In genomic region chr2:23594079-23594494, GRCh38 we compare ENCODE assay signal across 12 cellular contexts.
DNase-seq lines count a peak whose midpoint lies in the region; ATAC-seq and TF ChIP-seq lines count a peak whose summit lies in the region.
"Had no signal": no experiment of that assay in that cellular context is flagged by ENCODE, and none has a peak within 500 bp of the region (broad histone marks: within the 10 kb centered on the region; RNA-seq: fewer than 3 reads in every experiment).

No MANE protein-coding gene starts in this region.

- no TSS peak for BruUV-seq in PC-3 (replicated peaks; lab: Mats Ljungman, UMichigan)

- H3K4me1 ChIP-seq in BE2C = peaks cover 25% of the 10 kb centered on the region
- peaks cover 36% of the 10 kb centered on the region for H3K4me1 ChIP-seq in SJCRH30
- no peaks in the 10 kb centered on the region for H3K4me1 ChIP-seq in PC-3 (ENCODE audit: insufficient read depth, low read length)
- H3K4me1 ChIP-seq: left lung had no signal

- H3F3A ChIP-seq in PC-3 (ENCODE audit: low read length, unreplicated experiment) = no peaks in the 10 kb centered on the region

- DNase-seq in BE2C = no peak
- DNase-seq in NCI-H1092 treated with DMSO at 0.1 percent for 48 hours (lab: John Stamatoyannopoulos, UW) = peak; percentile 83
- peak in 1 of 2 experiments; percentile 45 for DNase-seq in SJCRH30
- no peak for DNase-seq in mesothelial cell of epicardium (ENCODE audit: low spot score in 2 of 2, unreplicated experiment in 2 of 2)
- DNase-seq in activated naive CD4-positive, alpha-beta T cell (lab: John Stamatoyannopoulos, UW) = no peak
- DNase-seq in AG08395 (ENCODE audit: low spot score) = no peak
- no peak for DNase-seq in PC-3
- DNase-seq: activated CD4-positive, alpha-beta T cell treated with anti-CD3 and anti-CD28 coated beads for 48 hours; activated gamma-delta T cell; AML-193; left lung had no signal

- peak overlapping the region; percentile 16 for H3K4me3 Mint-ChIP-seq in mesothelial cell of epicardium

- H3K4me1 Mint-ChIP-seq in mesothelial cell of epicardium = peaks cover 22% of the 10 kb centered on the region

- H3K27me3 ChIP-seq in BE2C (no peaks in the 10 kb centered on the region), SJCRH30 (no peaks in the 10 kb centered on the region), PC-3 (ENCODE audit: low read length) (no peaks in the 10 kb centered on the region)

- intact Hi-C loops in PC-3 (cut with micrococcal nuclease) = no loop called here

- CTCF ChIA-PET in PC-3 (lab: Charles Lee) = no interaction called here

- peaks cover 1% of the 10 kb centered on the region for H3K27me3 Mint-ChIP-seq in mesothelial cell of epicardium (ENCODE audit: low read depth)

- no peaks in the 10 kb centered on the region for H3K9me3 Mint-ChIP-seq in mesothelial cell of epicardium

- H3K36me3 ChIP-seq in BE2C = no peaks in the 10 kb centered on the region
- H3K36me3 ChIP-seq in SJCRH30 = no peaks in the 10 kb centered on the region; the same call in 1 of the 2 replicates
- H3K36me3 ChIP-seq in PC-3 (ENCODE audit: low read depth, low read length) = no peaks in the 10 kb centered on the region
- H3K36me3 ChIP-seq: left lung had no signal

- no peak overlapping the region for H2AFZ ChIP-seq in PC-3 (ENCODE audit: low read length)

- no peaks in the 10 kb centered on the region for H4K20me1 ChIP-seq in PC-3 (ENCODE audit: low read length)

- H3K4me2 ChIP-seq in PC-3 (ENCODE audit: low read length) = no peak overlapping the region

- no peaks in the 10 kb centered on the region for H3K9me2 ChIP-seq in PC-3 (replicated peaks; ENCODE audit: low read length)

- no peaks in the 10 kb centered on the region for H3K79me2 ChIP-seq in PC-3 (ENCODE audit: low read length)

- H3K27ac ChIP-seq in SJCRH30 (peak overlapping the region; percentile 42), PC-3 (ENCODE audit: low read length) (no peak overlapping the region)
- H3K27ac ChIP-seq: left lung had no signal

- H3K36me3 Mint-ChIP-seq in mesothelial cell of epicardium = no peaks in the 10 kb centered on the region

- no peak overlapping the region for H3K9ac ChIP-seq in PC-3 (ENCODE audit: low read length)

- ATAC-seq in HG02885 (IDR thresholded peaks at IDR 0.05; ENCODE audit: poor library complexity, unreplicated experiment) (no peak), PC-3 (no peak)
- ATAC-seq: left lung had no signal

- POLR2A ChIA-PET in PC-3 (lab: Charles Lee; ENCODE audit: unreplicated experiment) = no interaction called here

- H3K27ac Mint-ChIP-seq in mesothelial cell of epicardium = peak overlapping the region; percentile 83

- peak overlapping the region; percentile 15 for H3K4me3 ChIP-seq in BE2C (ENCODE audit: low read depth, low read length)
- H3K4me3 ChIP-seq in SJCRH30 = no peak overlapping the region
- H3K4me3 ChIP-seq in PC-3 (ENCODE audit: low read length) = no peak overlapping the region
- H3K4me3 ChIP-seq: left lung had no signal

- TF ChIP-seq CTCF in BE2C (IDR thresholded peaks at IDR 0.05; ENCODE audit: low read depth, low read length) = no peak
- TF ChIP-seq CTCF in mesothelial cell of epicardium (IDR thresholded peaks at IDR 0.05; ENCODE audit: unreplicated experiment) = no peak
- no peak for TF ChIP-seq CTCF in PC-3 (conservative IDR thresholded peaks at IDR 0.05; ENCODE audit: low read depth, low read length)

- H3K9me3 ChIP-seq in BE2C = no peaks in the 10 kb centered on the region
- no peaks in the 10 kb centered on the region for H3K9me3 ChIP-seq in SJCRH30 (replicated peaks)
- H3K9me3 ChIP-seq in PC-3 (ENCODE audit: low read length) = no peaks in the 10 kb centered on the region
- H3K9me3 ChIP-seq: left lung had no signal
